12 cellular contexts compared by ENCODE assay signal in the genomic region with DNA sequence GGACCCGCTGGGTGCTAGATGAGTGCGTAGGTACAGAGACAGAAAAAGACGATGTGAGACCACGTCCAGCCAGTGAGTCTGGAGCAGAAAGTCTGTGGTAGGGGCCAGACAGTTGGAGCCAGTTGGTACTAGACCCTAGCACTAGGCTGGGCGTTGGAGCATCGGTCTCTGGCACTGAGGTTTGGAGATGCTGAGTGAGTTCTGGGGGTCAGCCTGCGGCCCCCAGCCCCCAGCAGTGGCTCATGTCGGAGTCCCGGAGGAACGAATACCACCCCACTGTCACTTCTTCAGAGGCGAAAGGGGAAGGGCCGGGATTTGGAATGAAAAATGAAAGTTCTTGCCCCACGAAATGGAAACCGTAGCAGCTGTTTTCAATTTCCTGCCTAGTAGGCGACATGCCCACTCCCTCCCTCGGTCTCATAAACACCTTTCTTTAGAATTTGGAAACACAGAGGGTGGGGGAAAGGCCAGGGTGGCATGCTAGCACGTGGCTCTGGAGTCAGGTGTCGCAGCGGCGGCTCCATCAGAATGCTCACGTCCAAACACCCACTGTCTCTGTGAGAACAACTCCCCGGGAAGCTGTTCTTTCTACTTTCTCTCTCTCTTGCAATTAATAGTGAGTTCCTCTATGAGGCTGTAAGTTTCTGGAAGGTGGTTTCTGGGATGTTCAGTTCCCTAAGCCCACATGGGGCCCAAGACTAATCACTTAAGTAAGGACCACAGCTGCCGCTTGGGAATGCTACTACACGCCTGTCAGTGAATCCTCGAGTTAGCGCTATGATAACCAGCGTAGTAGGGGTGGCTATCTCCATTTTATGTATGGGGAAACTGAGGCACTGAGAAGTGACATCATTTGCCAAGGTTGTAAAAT.
DNase-seq lines count a peak whose midpoint lies in the region; ATAC-seq, FAIRE-seq and TF ChIP-seq lines count a peak whose summit lies in the region.
"Had no signal": no experiment of that assay in that cellular context is flagged by ENCODE, and none has a peak within 500 bp of the region (broad histone marks: within the 10 kb centered on the region; RNA-seq: fewer than 3 reads in every experiment).

No MANE protein-coding gene starts in this region.

- intact Hi-C loops in CD4-positive, alpha-beta memory T cell (cut with micrococcal nuclease), result no loop called here
- intact Hi-C loops in activated CD8-positive, alpha-beta T cell treated with anti-CD3 and anti-CD28 coated beads for 36 hours (cut with micrococcal nuclease), result no loop called here
- intact Hi-C loops in Calu3 (cut with micrococcal nuclease; ENCODE audit: unreplicated experiment), result no loop called here

- peak; percentile 67 for ATAC-seq in activated CD8-positive, alpha-beta T cell treated with anti-CD3 and anti-CD28 coated beads for 36 hours
- no peak for ATAC-seq in HG03460 (IDR thresholded peaks at IDR 0.05; ENCODE audit: unreplicated experiment)

- peak; percentile 15 for TF ChIP-seq POLR2A in GM19099 (IDR thresholded peaks at IDR 0.05; ENCODE audit: extremely low read depth, insufficient read length, low read depth)

- no peaks in the 10 kb centered on the region for H3K36me3 Mint-ChIP-seq in CD4-positive, alpha-beta memory T cell
- no peaks in the 10 kb centered on the region for H3K36me3 Mint-ChIP-seq in activated CD8-positive, alpha-beta T cell treated with anti-CD3 and anti-CD28 coated beads for 36 hours (ENCODE audit: low read depth)
- H3K36me3 Mint-ChIP-seq in Calu3 (ENCODE audit: insufficient read depth, unreplicated experiment), result no peaks in the 10 kb centered on the region

- no peaks in the 10 kb centered on the region for H4K20me1 ChIP-seq in osteoblast (ENCODE audit: insufficient read depth, low read length)

- H3K9me3 Mint-ChIP-seq in CD4-positive, alpha-beta memory T cell, result no peaks in the 10 kb centered on the region
- H3K9me3 Mint-ChIP-seq in activated CD8-positive, alpha-beta T cell treated with anti-CD3 and anti-CD28 coated beads for 36 hours, result peaks cover 4% of the 10 kb centered on the region
- no peaks in the 10 kb centered on the region for H3K9me3 Mint-ChIP-seq in Calu3 (ENCODE audit: low read depth, unreplicated experiment)

- H3K27ac ChIP-seq in CD4-positive, alpha-beta memory T cell (ENCODE audit: low read depth, low read length), result no peak overlapping the region
- H3K27ac ChIP-seq in osteoblast (ENCODE audit: low read depth, low read length) (no peak overlapping the region), small intestine (ENCODE audit: low read depth in 1 of 2, low read length in 1 of 2) (no peak overlapping the region)
- H3K27ac ChIP-seq: ascending aorta had no signal

- FAIRE-seq in small intestine (lab: Jason Lieb, UNC), result no peak
- FAIRE-seq: endothelial cell of umbilical vein had no signal

- peaks cover 8 to 25% (median 18%) of the 10 kb centered on the region in 4 donors for H3K4me1 Mint-ChIP-seq in CD4-positive, alpha-beta memory T cell
- peaks cover 59% of the 10 kb centered on the region for H3K4me1 Mint-ChIP-seq in activated CD8-positive, alpha-beta T cell treated with anti-CD3 and anti-CD28 coated beads for 36 hours (ENCODE audit: low read depth)
- H3K4me1 Mint-ChIP-seq in Calu3 (ENCODE audit: low read depth, unreplicated experiment), result no peaks in the 10 kb centered on the region

- peak overlapping the region in 7 of 8 donors; percentile 60 to 79 (median 66) for H3K4me3 Mint-ChIP-seq in CD4-positive, alpha-beta memory T cell
- H3K4me3 Mint-ChIP-seq in activated CD8-positive, alpha-beta T cell treated with anti-CD3 and anti-CD28 coated beads for 36 hours, result peak overlapping the region; percentile 6
- no peak overlapping the region for H3K4me3 Mint-ChIP-seq in Calu3 (ENCODE audit: low read depth, unreplicated experiment)

- WGBS in small intestine, 3 donors, result 70 to 85% (median 78%) methylated on average over 27 of the region's 27 CpGs

- H3K27me3 ChIP-seq in CD4-positive, alpha-beta memory T cell (ENCODE audit: insufficient read depth, low read length), result no peaks in the 10 kb centered on the region
- peaks cover 18% of the 10 kb centered on the region for H3K27me3 ChIP-seq in osteoblast (ENCODE audit: insufficient read depth, low read length)
- H3K27me3 ChIP-seq in small intestine (ENCODE audit: control insufficient read depth in 2 of 2, insufficient read depth in 2 of 2, low read length in 2 of 2), result no peaks in the 10 kb centered on the region
- H3K27me3 ChIP-seq: ascending aorta had no signal

- no peak overlapping the region for H3K27ac Mint-ChIP-seq in CD4-positive, alpha-beta memory T cell
- peak overlapping the region; percentile 67 for H3K27ac Mint-ChIP-seq in activated CD8-positive, alpha-beta T cell treated with anti-CD3 and anti-CD28 coated beads for 36 hours
- no peak overlapping the region for H3K27ac Mint-ChIP-seq in Calu3 (ENCODE audit: unreplicated experiment)

- CTCF ChIA-PET in CD4-positive, alpha-beta memory T cell (lab: Charles Lee; ENCODE audit: partially characterized antibody), result interaction anchor here (0.7 to 11.7 kb wide), 3 partner anchors 20 to 175 kb away, joined by 3 to 276 read pairs (median 4); no protein-coding TSS in a partner anchor
- CTCF ChIA-PET in activated CD8-positive, alpha-beta T cell treated with anti-CD3 and anti-CD28 coated beads for 36 hours (lab: Charles Lee), result interaction anchor here (2.4 to 5.1 kb wide), 2 partner anchors 8 to 176 kb away, joined by 12 to 43 read pairs; no protein-coding TSS in a partner anchor
- CTCF ChIA-PET in Calu3 (lab: Charles Lee), result interaction anchor here (0.7 kb wide), 1 partner anchor 471 kb away, joined by 3 read pairs; no protein-coding TSS in a partner anchor

- no peaks in the 10 kb centered on the region for H3K9me3 ChIP-seq in CD4-positive, alpha-beta memory T cell (ENCODE audit: control insufficient read depth in 1 of 2, low read length in 2 of 2)
- H3K9me3 ChIP-seq in osteoblast (ENCODE audit: low read depth, low read length) (no peaks in the 10 kb centered on the region), small intestine (ENCODE audit: control insufficient read depth, low read depth) (no peaks in the 10 kb centered on the region)
- H3K9me3 ChIP-seq: ascending aorta had no signal

- peak overlapping the region; percentile 49 for H3K4me2 ChIP-seq in osteoblast (ENCODE audit: insufficient read depth, low read length)

- DNase-seq in CD4-positive, alpha-beta memory T cell, result no peak
- DNase-seq in activated CD8-positive, alpha-beta T cell treated with anti-CD3 and anti-CD28 coated beads for 36 hours, result peak; percentile 65
- DNase-seq in osteoblast (ENCODE audit: insufficient read length, low spot score, missing footprints) (peak; percentile 56), D341Med (ENCODE audit: low spot score) (no peak), small intestine (no peak), Calu3 (no peak)
- DNase-seq: NCI-H526, nucleus accumbens had no signal

- H2AFZ ChIP-seq in osteoblast (ENCODE audit: low read length), result no peak overlapping the region

- no peak for TF ChIP-seq CTCF in activated CD8-positive, alpha-beta T cell treated with anti-CD3 and anti-CD28 coated beads for 36 hours (IDR thresholded peaks at IDR 0.05)
- no peak for TF ChIP-seq CTCF in osteoblast (IDR thresholded peaks at IDR 0.05; ENCODE audit: extremely low read depth, low read depth, low read length)
- no peak for TF ChIP-seq CTCF in Calu3 (IDR thresholded peaks at IDR 0.05; ENCODE audit: unreplicated experiment)

- POLR2A ChIA-PET in CD4-positive, alpha-beta memory T cell (lab: Charles Lee; ENCODE audit: partially characterized antibody), result no interaction called here
- POLR2A ChIA-PET in activated CD8-positive, alpha-beta T cell treated with anti-CD3 and anti-CD28 coated beads for 36 hours (lab: Charles Lee), result interaction anchor here (0.7 to 2.1 kb wide), 4 partner anchors 13 to 88 kb away, joined by 3 to 5 read pairs (median 3); no protein-coding TSS in a partner anchor

- H3K27me3 Mint-ChIP-seq in CD4-positive, alpha-beta memory T cell, result peaks cover 0 to 5% of the 10 kb centered on the region in 2 donors
- H3K27me3 Mint-ChIP-seq in activated CD8-positive, alpha-beta T cell treated with anti-CD3 and anti-CD28 coated beads for 36 hours, result no peaks in the 10 kb centered on the region
- peaks cover 59% of the 10 kb centered on the region for H3K27me3 Mint-ChIP-seq in Calu3 (ENCODE audit: unreplicated experiment)

- H3K79me2 ChIP-seq in osteoblast (ENCODE audit: insufficient read depth, low read length), result no peaks in the 10 kb centered on the region

- no peak overlapping the region for H3K4me3 ChIP-seq in CD4-positive, alpha-beta memory T cell (ENCODE audit: low read length in 2 of 2)
- H3K4me3 ChIP-seq in osteoblast (ENCODE audit: insufficient read depth, low read length) (no peak overlapping the region), small intestine (ENCODE audit: low read depth in 1 of 2, low read length in 2 of 2) (no peak overlapping the region)
- H3K4me3 ChIP-seq: ascending aorta had no signal

- BruUV-seq in Calu3 (replicated peaks; lab: Mats Ljungman, UMichigan), result no TSS peak

- peaks cover 15% of the 10 kb centered on the region for H3K4me1 ChIP-seq in CD4-positive, alpha-beta memory T cell (ENCODE audit: insufficient read depth, low read length)
- H3K4me1 ChIP-seq in osteoblast (ENCODE audit: insufficient read depth, low read length), result no peaks in the 10 kb centered on the region
- no peaks in the 10 kb centered on the region for H3K4me1 ChIP-seq in small intestine (ENCODE audit: control insufficient read depth in 2 of 2, insufficient read depth in 1 of 2, low read depth in 1 of 2, low read length in 1 of 2)
- H3K4me1 ChIP-seq: ascending aorta had no signal

- no peaks in the 10 kb centered on the region for H3K36me3 ChIP-seq in CD4-positive, alpha-beta memory T cell (ENCODE audit: insufficient read depth, low read length)
- H3K36me3 ChIP-seq in osteoblast (ENCODE audit: insufficient read depth, low read length) (no peaks in the 10 kb centered on the region), small intestine (ENCODE audit: control insufficient read depth in 2 of 2, insufficient read depth in 2 of 2, low read length in 2 of 2) (no peaks in the 10 kb centered on the region)
- H3K36me3 ChIP-seq: ascending aorta had no signal

Comparison
In these comparisons a context has a peak if more than half of its experiments do, and no peak if none do; other contexts are left out.
1. DNase-seq: peak in activated CD8-positive, alpha-beta T cell treated with anti-CD3 and anti-CD28 coated beads for 36 hours (single experiment) and osteoblast (single experiment); none in CD4-positive, alpha-beta memory T cell (0 of 5), D341Med (single experiment), small intestine (single experiment) and Calu3 (single experiment).